13 cellular contexts compared by ENCODE assay signal in genomic region chr4:40350627-40351227, GRCh38. TPM values are rescaled to one million over a fixed set of nuclear protein-coding genes. Genes with fewer than 3 reads are reported as not detected.
"Had no signal": no experiment of that assay in that cellular context is flagged by ENCODE, and none has a peak within 500 bp of the region (broad histone marks: within the 10 kb centered on the region; RNA-seq: fewer than 3 reads in every experiment).

No MANE protein-coding gene starts in this region.

- H3K27ac Mint-ChIP-seq: activated naive CD4-positive, alpha-beta T cell treated with anti-CD3 and anti-CD28 coated beads, Interleukin-2, amount 10 ng/mL, durations not matched to agents 7 days and 5 days; activated T-helper 17 cell treated with anti-CD3 and anti-CD28 coated beads, Interleukin-2, amount 50 U/mL, for 72 hours; neural progenitor cell had no signal

- H3K4me1 ChIP-seq: adrenal gland, neural progenitor cell, uterus had no signal

- H2AFZ ChIP-seq: neural progenitor cell had no signal

- FAIRE-seq: endothelial cell of umbilical vein, small intestine had no signal

- H3K36me3 ChIP-seq: adrenal gland, neural progenitor cell, uterus had no signal

- H3K36me3 Mint-ChIP-seq: neural progenitor cell had no signal

- H3K4me2 ChIP-seq: neural progenitor cell had no signal

- H3K4me3 ChIP-seq: adrenal gland, coronary artery, neural progenitor cell, uterus had no signal

- H3K9ac ChIP-seq: neural progenitor cell had no signal

- DNase-seq: activated CD4-positive, alpha-beta T cell treated with anti-CD3 and anti-CD28 coated beads for 48 hours; activated naive CD4-positive, alpha-beta T cell treated with anti-CD3 and anti-CD28 coated beads, Interleukin-2, amount 10 ng/mL, durations not matched to agents 7 days and 5 days; central memory CD4-positive, alpha-beta T cell; effector CD4-positive, alpha-beta T cell; hippocampal formation; small intestine; uterus had no signal

- H3K27me3 Mint-ChIP-seq: activated T-helper 17 cell treated with anti-CD3 and anti-CD28 coated beads, Interleukin-2, amount 50 U/mL, for 72 hours had no signal

- H3K4me3 Mint-ChIP-seq: activated naive CD4-positive, alpha-beta T cell treated with anti-CD3 and anti-CD28 coated beads, Interleukin-2, amount 10 ng/mL, durations not matched to agents 7 days and 5 days; activated T-helper 17 cell treated with anti-CD3 and anti-CD28 coated beads, Interleukin-2, amount 50 U/mL, for 72 hours; neural progenitor cell had no signal

- H3K27me3 ChIP-seq: adrenal gland, neural progenitor cell, uterus had no signal

- H3K9me3 ChIP-seq: adrenal gland, uterus had no signal

- H3K9me3 Mint-ChIP-seq: activated T-helper 17 cell treated with anti-CD3 and anti-CD28 coated beads, Interleukin-2, amount 50 U/mL, for 72 hours; neural progenitor cell had no signal

- H3K27ac ChIP-seq: adrenal gland, coronary artery, neural progenitor cell, uterus had no signal

- H3K4me1 Mint-ChIP-seq: activated T-helper 17 cell treated with anti-CD3 and anti-CD28 coated beads, Interleukin-2, amount 50 U/mL, for 72 hours had no signal

RNA-seq across cellular contexts. Expression of gene CHRNA9, which starts 15.6 kb away (rescaled TPM):
- total RNA-seq: activated T-helper 17 cell treated with anti-CD3 and anti-CD28 coated beads, Interleukin-2, amount 50 U/mL, for 72 hours; adrenal gland; endothelial cell of umbilical vein; mesenteric fat pad; uterus had no signal
- polyA plus RNA-seq: adrenal gland, endothelial cell of umbilical vein had no signal
